9 cellular contexts compared by ENCODE assay signal in genomic region chr11:61963282-61964057, GRCh38. TPM values are rescaled to one million over a fixed set of nuclear protein-coding genes. Genes with fewer than 3 reads are reported as not detected.
DNase-seq lines count a peak whose midpoint lies in the region; ATAC-seq and TF ChIP-seq lines count a peak whose summit lies in the region.
"Had no signal": no experiment of that assay in that cellular context is flagged by ENCODE, and none has a peak within 500 bp of the region (broad histone marks: within the 10 kb centered on the region; RNA-seq: fewer than 3 reads in every experiment).

No MANE protein-coding gene starts in this region.

- H3K4me1 Mint-ChIP-seq in endodermal cell = peaks cover 10% of the 10 kb centered on the region
- H3K4me1 Mint-ChIP-seq in naive thymus-derived CD8-positive, alpha-beta T cell = peaks cover 31 to 56% (median 49%) of the 10 kb centered on the region in 4 donors

- WGBS in SK-N-SH (ENCODE audit: low lambda C conversion rate) = 80% methylated on average over 10 of the region's 10 CpGs
- 87 to 98% methylated on average over 6 to 8 of the region's 10 CpGs for WGBS in endodermal cell (ENCODE audit: insufficient coverage in 1 of 2, insufficient read length in 1 of 2), 2 experiments

- H3K4me2 ChIP-seq in SK-N-SH = no peak overlapping the region

- no peaks in the 10 kb centered on the region for H3K9me2 ChIP-seq in SK-N-SH

- H3K27me3 ChIP-seq in SK-N-SH (ENCODE audit: insufficient read depth) (no peaks in the 10 kb centered on the region), endodermal cell (ENCODE audit: control insufficient read depth, insufficient read depth, low read length, poor library complexity, severe bottlenecking) (no peaks in the 10 kb centered on the region), SJCRH30 (no peaks in the 10 kb centered on the region)
- H3K27me3 ChIP-seq: SJSA1 had no signal

- no peaks in the 10 kb centered on the region for H3K9me3 Mint-ChIP-seq in endodermal cell
- no peaks in the 10 kb centered on the region for H3K9me3 Mint-ChIP-seq in naive thymus-derived CD8-positive, alpha-beta T cell

- H3K9ac ChIP-seq in SK-N-SH (no peak overlapping the region), endodermal cell (ENCODE audit: extremely low read depth, low read length, poor library complexity, severe bottlenecking) (no peak overlapping the region)

- peak overlapping the region; percentile 69 for H3K27ac Mint-ChIP-seq in endodermal cell
- H3K27ac Mint-ChIP-seq in naive thymus-derived CD8-positive, alpha-beta T cell = peak overlapping the region; percentile 58 to 98 (median 92)

- peaks cover 38% of the 10 kb centered on the region for H3F3A ChIP-seq in SK-N-SH (replicated peaks; ENCODE audit: insufficient read depth)

- peaks cover 44% of the 10 kb centered on the region for H4K20me1 ChIP-seq in SK-N-SH (ENCODE audit: insufficient read depth)

- POLR2A ChIA-PET in SK-N-SH (lab: Yijun Ruan, JAX) = interaction anchor here (0.6 to 3.0 kb wide), 5 partner anchors 13 to 118 kb away, joined by 3 to 18 read pairs (median 4); partner anchors contain the start of gene BEST1
- POLR2A ChIA-PET in naive thymus-derived CD8-positive, alpha-beta T cell (lab: Charles Lee) = interaction anchor here (0.6 to 1.8 kb wide), 5 partner anchors 8 to 171 kb away, joined by 3 to 6 read pairs (median 5); partner anchors contain the start of genes FEN1 and TMEM258

- no peaks in the 10 kb centered on the region for H3K27me3 Mint-ChIP-seq in endodermal cell (ENCODE audit: insufficient read depth)
- no peaks in the 10 kb centered on the region for H3K27me3 Mint-ChIP-seq in naive thymus-derived CD8-positive, alpha-beta T cell

- no peaks in the 10 kb centered on the region for H3K9me3 ChIP-seq in SK-N-SH
- no peaks in the 10 kb centered on the region for H3K9me3 ChIP-seq in endodermal cell (ENCODE audit: control insufficient read depth, low read length)
- no peaks in the 10 kb centered on the region for H3K9me3 ChIP-seq in SJCRH30 (replicated peaks)
- H3K9me3 ChIP-seq: SJSA1 had no signal

- H3K36me3 Mint-ChIP-seq in endodermal cell (ENCODE audit: low read depth) = peaks cover 37% of the 10 kb centered on the region
- H3K36me3 Mint-ChIP-seq in naive thymus-derived CD8-positive, alpha-beta T cell = peaks cover 8 to 31% (median 19%) of the 10 kb centered on the region in 3 donors

- no peak for TF ChIP-seq EP300 in SK-N-SH (IDR thresholded peaks at IDR 0.05; ENCODE audit: borderline replicate concordance in 1 of 2, low read depth in 1 of 2, low read length in 1 of 2)

- ATAC-seq in GM21786 (IDR thresholded peaks at IDR 0.05; ENCODE audit: unreplicated experiment) (peak; percentile 28), GM18511 (IDR thresholded peaks at IDR 0.05; ENCODE audit: unreplicated experiment) (no peak)
- peak; percentile 5 to 7 for ATAC-seq in naive thymus-derived CD8-positive, alpha-beta T cell

- H2AFZ ChIP-seq in SK-N-SH (ENCODE audit: low read depth) = no peak overlapping the region

- CTCF ChIA-PET in SK-N-SH (lab: Yijun Ruan, JAX) = interaction anchor here (1.4 to 11.7 kb wide), 4 partner anchors 16 to 145 kb away, joined by 4 to 64 read pairs (median 31); no protein-coding TSS in a partner anchor

- peaks cover 17 to 21% of the 10 kb centered on the region in 2 experiments for H3K4me1 ChIP-seq in SK-N-SH (ENCODE audit: control insufficient read depth in 1 of 2, insufficient read depth in 2 of 2, low read depth in 1 of 2, low read length in 1 of 2)
- peaks cover 2% of the 10 kb centered on the region for H3K4me1 ChIP-seq in endodermal cell (ENCODE audit: control insufficient read depth, insufficient read depth, low read length)
- H3K4me1 ChIP-seq in SJCRH30 = peaks cover under 1% of the 10 kb centered on the region; the same call in 1 of the 2 replicates

- TF ChIP-seq RAD21 in SK-N-SH (IDR thresholded peaks at IDR 0.05; ENCODE audit: low read length) = no peak

- H3K4me3 ChIP-seq in SK-N-SH (ENCODE audit: low read depth in 2 of 2, low read length in 1 of 2) (no peak overlapping the region), endodermal cell (ENCODE audit: low read length) (no peak overlapping the region), SJCRH30 (no peak overlapping the region)
- H3K4me3 ChIP-seq: SJSA1 had no signal

- peaks cover 36% of the 10 kb centered on the region for H3K79me2 ChIP-seq in SK-N-SH (ENCODE audit: insufficient read depth)

- TF ChIP-seq CTCF in SK-N-SH (IDR thresholded peaks at IDR 0.05) = no peak
- TF ChIP-seq CTCF in endodermal cell (conservative IDR thresholded peaks at IDR 0.05) = no peak

- no peak overlapping the region for H3K4me3 Mint-ChIP-seq in endodermal cell
- H3K4me3 Mint-ChIP-seq in naive thymus-derived CD8-positive, alpha-beta T cell = peak overlapping the region in 9 of 10 donors; percentile 45 to 98 (median 89)

- H3K27ac ChIP-seq in SK-N-SH (ENCODE audit: low read depth in 2 of 2, low read length in 1 of 2) (peak overlapping the region in 1 of 2 experiments; percentile 13; a peak in 1 of 4 replicates), endodermal cell (ENCODE audit: low read depth, low read length) (no peak overlapping the region), SJCRH30 (no peak overlapping the region)
- H3K27ac ChIP-seq: SJSA1 had no signal

- peaks cover 31 to 34% of the 10 kb centered on the region in 2 experiments for H3K36me3 ChIP-seq in SK-N-SH (replicated peaks in 1 of 2; ENCODE audit: control insufficient read depth in 1 of 2, insufficient read depth in 2 of 2, low read length in 1 of 2)
- peaks cover 34% of the 10 kb centered on the region for H3K36me3 ChIP-seq in endodermal cell (ENCODE audit: control insufficient read depth, insufficient read depth, low read length)
- peaks cover 17% of the 10 kb centered on the region for H3K36me3 ChIP-seq in SJCRH30

- DNase-seq in SK-N-SH = no peak
- DNase-seq in endodermal cell = peak; percentile 59
- peak in 5 of 10 donors; percentile 41 to 49 (median 47) for DNase-seq in naive thymus-derived CD8-positive, alpha-beta T cell
- DNase-seq in NCI-H128 (lab: John Stamatoyannopoulos, UW; ENCODE audit: unreplicated experiment) = no peak
- no peak for DNase-seq in NCI-H2227 (lab: John Stamatoyannopoulos, UW; ENCODE audit: unreplicated experiment)
- no peak for DNase-seq in SJCRH30

TF ChIP-seq in SK-N-SH, 30 proteins besides CTCF, POLR2A, EP300 and RAD21:
- peak; percentile 9; the same call in 1 of the 2 replicates for TF ChIP-seq POLR2AphosphoS5 (IDR thresholded peaks at IDR 0.05; ENCODE audit: low read depth, low read length)
- TF ChIP-seq NFIC (IDR thresholded peaks at IDR 0.05; ENCODE audit: borderline replicate concordance) = no peak
- peak; percentile 3; the same call in 1 of the 2 replicates for TF ChIP-seq JUND (IDR thresholded peaks at IDR 0.05)
- no peak for TF ChIP-seq RCOR1 (IDR thresholded peaks at IDR 0.05; ENCODE audit: low read length)
TF ChIP-seq in SK-N-SH: peak in this region for 2.

RNA-seq across cellular contexts. Expression of gene FTH1, which starts 4.0 kb away (rescaled TPM):
- 879 and 1,229 TPM in 2 replicates for polyA plus RNA-seq in SK-N-SH (2012; rRNA removed)
- 2,322 and 2,767 TPM in 2 replicates for polyA plus RNA-seq in SK-N-SH (2012; cell fraction: cytosol; rRNA removed)
- polyA plus RNA-seq in SK-N-SH (2012; cell fraction: nucleus; rRNA removed) = 269 and 354 TPM in 2 replicates
- 1,000 to 10,000 TPM; 2,226 to 2,809 TPM for total RNA-seq in endodermal cell
- polyA plus RNA-seq in endodermal cell (2013, experiment 1 of 2) = 2,223 TPM
- polyA plus RNA-seq in endodermal cell (2013, experiment 2 of 2) = 2,173 TPM
- total RNA-seq in naive thymus-derived CD8-positive, alpha-beta T cell = 100 to 1,000 TPM; 571 to 598 TPM
- 1,000 to 10,000 TPM; 1,933 to 2,491 (median 2,221) TPM for polyA plus RNA-seq in naive thymus-derived CD8-positive, alpha-beta T cell
- total RNA-seq in SJCRH30 (2014; rRNA removed; shearing (Covaris generic)) = 349 and 357 TPM in 2 replicates

RNA-seq across cellular contexts. Expression of gene BEST1, which starts 13.3 kb away (rescaled TPM):
- 0.30 and 0.47 TPM in 2 replicates for polyA plus RNA-seq in SK-N-SH (2012; rRNA removed)
- 0.12 and 0.13 TPM in 2 replicates for polyA plus RNA-seq in SK-N-SH (2012; cell fraction: cytosol; rRNA removed)
- 2.0 and 2.8 TPM in 2 replicates for polyA plus RNA-seq in SK-N-SH (2012; cell fraction: nucleus; rRNA removed)
- total RNA-seq in endodermal cell = under 1 TPM; 0.26 to 0.40 TPM
- polyA plus RNA-seq in endodermal cell (2013, experiment 1 of 2) = 0.82 TPM
- polyA plus RNA-seq in endodermal cell (2013, experiment 2 of 2) = 0.75 TPM
- under 1 TPM in 1 of 2 experiments, not detected in 1; 0.08 TPM for total RNA-seq in naive thymus-derived CD8-positive, alpha-beta T cell
- 1 to 10 TPM in 1 of 3 donors, under 1 TPM in 2; 0.43 to 1.0 (median 0.66) TPM for polyA plus RNA-seq in naive thymus-derived CD8-positive, alpha-beta T cell
- 0.05 and 0.26 TPM in 2 replicates for total RNA-seq in SJCRH30 (2014; rRNA removed; shearing (Covaris generic))

RNA-seq across cellular contexts. Expression of gene RAB3IL1, which starts 46.1 kb away (rescaled TPM):
- 9.8 and 10.2 TPM in 2 replicates for polyA plus RNA-seq in SK-N-SH (2012; rRNA removed)
- polyA plus RNA-seq in SK-N-SH (2012; cell fraction: cytosol; rRNA removed) = 4.8 and 7.2 TPM in 2 replicates
- 14.6 and 16.0 TPM in 2 replicates for polyA plus RNA-seq in SK-N-SH (2012; cell fraction: nucleus; rRNA removed)
- 10 to 100 TPM in 1 of 2 donors, 1 to 10 TPM in 1; 9.7 to 14.9 TPM for total RNA-seq in endodermal cell
- polyA plus RNA-seq in endodermal cell (2013, experiment 1 of 2) = 8.2 TPM
- 3.6 TPM for polyA plus RNA-seq in endodermal cell (2013, experiment 2 of 2)
- total RNA-seq in naive thymus-derived CD8-positive, alpha-beta T cell = under 1 TPM; 0.23 to 0.82 TPM
- polyA plus RNA-seq in naive thymus-derived CD8-positive, alpha-beta T cell = not detected
- total RNA-seq in SJCRH30 (2014; rRNA removed; shearing (Covaris generic)) = 0.53 and 0.77 TPM in 2 replicates
